Comparison of ENCODE assay signal across 19 cellular contexts in genomic region chr1:54400321-54400720, GRCh38. TPM values are rescaled to one million over a fixed set of nuclear protein-coding genes. Genes with fewer than 3 reads are reported as not detected.
DNase-seq lines count a peak whose midpoint lies in the region; ATAC-seq and TF ChIP-seq lines count a peak whose summit lies in the region.
"Had no signal": no experiment of that assay in that cellular context is flagged by ENCODE, and none has a peak within 500 bp of the region (broad histone marks: within the 10 kb centered on the region; RNA-seq: fewer than 3 reads in every experiment).

No MANE protein-coding gene starts in this region.

- H3K4me1 ChIP-seq in foreskin keratinocyte, result peaks cover 15% of the 10 kb centered on the region

- no peak for TF ChIP-seq CTCF in foreskin keratinocyte (conservative IDR thresholded peaks at IDR 0.05)

- ATAC-seq in HG03432 (IDR thresholded peaks at IDR 0.05; ENCODE audit: unreplicated experiment) (peak; percentile 58), foreskin keratinocyte (no peak), GM19467 (IDR thresholded peaks at IDR 0.05; ENCODE audit: unreplicated experiment) (no peak)
- ATAC-seq: psoas muscle had no signal

- peak; percentile 38 for DNase-seq in stimulated activated CD4-positive, alpha-beta T cell treated with anti-CD3 and anti-CD28 coated beads, Interleukin-4, amount 100 ng/mL, for 24 hours
- no peak for DNase-seq in stimulated activated CD4-positive, alpha-beta T cell treated with anti-CD3 and anti-CD28 coated beads, Interleukin-12 subunit alpha, Interleukin-12 subunit beta, amount 100 ng/mL, for 4 hours
- DNase-seq in amniotic epithelial cell (ENCODE audit: low read depth) (peak; percentile 27), AG20443 (ENCODE audit: low spot score) (no peak), foreskin keratinocyte (no peak), UCSD-AML1 (lab: John Stamatoyannopoulos, UW; ENCODE audit: unreplicated experiment) (no peak)
- DNase-seq: activated CD8-positive, alpha-beta memory T cell treated with anti-CD3 and anti-CD28 coated beads, Interleukin-2, amount 50 U/mL, for 4 hours; AML-193; aorta; DMS153; naive B cell; NCI-H1694 treated with DMSO at 0.1 percent for 48 hours; NCI-H526 treated with DMSO at 0.1 percent for 48 hours; psoas muscle had no signal

- H3K27me3 ChIP-seq in foreskin keratinocyte, result no peaks in the 10 kb centered on the region

- no peak overlapping the region for H3K27ac ChIP-seq in foreskin keratinocyte
- H3K27ac ChIP-seq: coronary artery, psoas muscle, SK-N-MC, spleen had no signal

RNA-seq across cellular contexts. Expression of gene SSBP3, which starts 5.9 kb away (rescaled TPM):
- total RNA-seq in foreskin keratinocyte, result 12.7 and 14.9 TPM in 2 replicates
- polyA plus RNA-seq in foreskin keratinocyte, result 13.3 and 17.0 TPM in 2 replicates

Comparison
In these comparisons a context has a peak if more than half of its experiments do, and no peak if none do; other contexts are left out.
1. DNase-seq: peak in stimulated activated CD4-positive, alpha-beta T cell treated with anti-CD3 and anti-CD28 coated beads, Interleukin-4, amount 100 ng/mL, for 24 hours (single experiment) and amniotic epithelial cell (single experiment); none in stimulated activated CD4-positive, alpha-beta T cell treated with anti-CD3 and anti-CD28 coated beads, Interleukin-12 subunit alpha, Interleukin-12 subunit beta, amount 100 ng/mL, for 4 hours (single experiment), AG20443 (single experiment), foreskin keratinocyte (0 of 2) and UCSD-AML1 (single experiment).